In the genomic region with DNA sequence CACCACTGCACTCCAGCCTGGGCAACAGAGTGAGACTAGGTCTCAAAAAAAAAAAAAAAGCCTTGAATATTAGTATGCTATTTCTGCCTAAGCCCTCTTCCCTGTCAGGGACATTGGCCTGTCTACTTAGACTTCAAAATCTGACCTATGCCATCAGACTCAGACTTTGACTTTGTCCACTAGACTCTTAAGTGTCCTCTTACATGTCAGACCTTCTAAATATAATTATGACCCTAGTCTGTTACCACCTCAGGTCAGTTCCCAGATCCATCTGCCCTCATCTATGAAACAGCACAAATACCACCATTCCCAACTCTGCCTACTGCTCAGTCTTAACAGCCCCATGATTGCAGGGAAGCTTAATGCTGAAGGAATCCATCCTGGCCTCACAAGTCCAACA, we compare ENCODE assay signal across 19 cellular contexts.
DNase-seq lines count a peak whose midpoint lies in the region; ATAC-seq, FAIRE-seq and TF ChIP-seq lines count a peak whose summit lies in the region.
"Had no signal": no experiment of that assay in that cellular context is flagged by ENCODE, and none has a peak within 500 bp of the region (broad histone marks: within the 10 kb centered on the region; RNA-seq: fewer than 3 reads in every experiment).

No MANE protein-coding gene starts in this region.

- H2BK12ac ChIP-seq in H1 (ENCODE audit: low read depth, low read length): no peak overlapping the region; the same call in 1 of the 2 replicates

- H4K20me1 ChIP-seq in H1 (replicated peaks in 1 of 2; ENCODE audit: control insufficient read depth in 1 of 2, insufficient read depth in 2 of 2, low read length in 2 of 2): no peaks in the 10 kb centered on the region

- no peaks in the 10 kb centered on the region for H3K9me3 ChIP-seq in heart left ventricle
- no peaks in the 10 kb centered on the region for H3K9me3 ChIP-seq in left ventricle myocardium inferior (replicated peaks)
- no peaks in the 10 kb centered on the region; a peak in 1 of 4 replicates for H3K9me3 ChIP-seq in H1 (ENCODE audit: insufficient read depth in 2 of 2, low read depth in 1 of 2, low read length in 1 of 2)
- no peaks in the 10 kb centered on the region for H3K9me3 ChIP-seq in psoas muscle
- H3K9me3 ChIP-seq in vagina: no peaks in the 10 kb centered on the region
- H3K9me3 ChIP-seq: HAP-1 had no signal

- no peak overlapping the region for H2AFZ ChIP-seq in H1 (ENCODE audit: low read length)
- H2AFZ ChIP-seq: GM23338 had no signal

- TF ChIP-seq CTCF in heart left ventricle (IDR thresholded peaks at IDR 0.05) (no peak), left ventricle myocardium inferior (IDR thresholded peaks at IDR 0.05; ENCODE audit: borderline replicate concordance) (no peak), H1 (IDR thresholded peaks at IDR 0.05; ENCODE audit: control extremely low read depth in 1 of 3, insufficient read depth in 1 of 3, low read depth in 1 of 3, low read length in 3 of 3) (no peak), psoas muscle (IDR thresholded peaks at IDR 0.05) (no peak), vagina (IDR thresholded peaks at IDR 0.05) (no peak)

- no peak overlapping the region for H3K14ac ChIP-seq in H1 (ENCODE audit: insufficient read length)

- no peak overlapping the region for H3K4me2 ChIP-seq in H1 (ENCODE audit: insufficient read depth in 1 of 2, low read depth in 2 of 2, low read length in 2 of 2)
- no peak overlapping the region for H3K4me2 ChIP-seq in mesendoderm (ENCODE audit: low read length)
- H3K4me2 ChIP-seq: GM23338 had no signal

- TF ChIP-seq POLR2A in heart left ventricle (IDR thresholded peaks at IDR 0.05) (no peak), H1 (IDR thresholded peaks at IDR 0.05; ENCODE audit: control extremely low read depth in 1 of 2, low read depth in 2 of 2, low read length in 2 of 2) (no peak), vagina (IDR thresholded peaks at IDR 0.05) (no peak)

- H3K56ac ChIP-seq in H1 (replicated peaks; ENCODE audit: insufficient read length, low read depth, low read length): no peak overlapping the region
- H3K56ac ChIP-seq in mesendoderm (ENCODE audit: low read length): peak overlapping the region; percentile 30

- POLR2A ChIA-PET in H1 (lab: Charles Lee; ENCODE audit: partially characterized antibody): no interaction called here

- no peaks in the 10 kb centered on the region; the same call in 1 of the 2 replicates for H3K79me1 ChIP-seq in H1 (ENCODE audit: low read depth, low read length)
- peaks cover 2% of the 10 kb centered on the region for H3K79me1 ChIP-seq in mesendoderm (ENCODE audit: low read length)

- H4K8ac ChIP-seq in H1 (ENCODE audit: extremely low read depth, insufficient read depth, low read length) (no peak overlapping the region), mesendoderm (ENCODE audit: low read depth, low read length) (no peak overlapping the region)

- no peak overlapping the region for H2BK20ac ChIP-seq in H1 (ENCODE audit: low read length)

- CTCF ChIA-PET in H1 (lab: Charles Lee; ENCODE audit: partially characterized antibody): interaction anchor here (0.7 kb wide), 1 partner anchor 189 kb away, joined by 3 read pairs; no protein-coding TSS in a partner anchor

- H3K9ac ChIP-seq in H1 (replicated peaks in 1 of 4; ENCODE audit: extremely low read depth in 1 of 4, low read depth in 3 of 4, low read length in 3 of 4) (no peak overlapping the region), mesendoderm (ENCODE audit: low read length) (no peak overlapping the region)

- H4K5ac ChIP-seq in H1 (ENCODE audit: insufficient read length, low read depth, low read length) (no peak overlapping the region), mesendoderm (ENCODE audit: low read length) (no peak overlapping the region)

- no peak for TF ChIP-seq RAD21 in H1 (IDR thresholded peaks at IDR 0.05 in 1 of 2, conservative IDR thresholded peaks at IDR 0.05 in 1 of 2; ENCODE audit: low read depth in 2 of 2, low read length in 2 of 2)

- no peaks in the 10 kb centered on the region for H3K23me2 ChIP-seq in H1 (ENCODE audit: low read depth, low read length)

- no peak for FAIRE-seq in H1 (lab: Jason Lieb, UNC)
- FAIRE-seq: G401.6, GM18507, H54 had no signal

- H2BK15ac ChIP-seq in H1 (ENCODE audit: low read length) (peak overlapping the region; percentile 85; the same call in 1 of the 2 replicates), mesendoderm (replicated peaks; ENCODE audit: low read depth) (no peak overlapping the region)

- H3K18ac ChIP-seq in H1 (ENCODE audit: extremely low read depth, low read length): no peak overlapping the region
- no peak overlapping the region for H3K18ac ChIP-seq in mesendoderm (ENCODE audit: low read length)

- no peak overlapping the region for H3K4me3 ChIP-seq in heart left ventricle
- no peak overlapping the region for H3K4me3 ChIP-seq in left ventricle myocardium inferior
- H3K4me3 ChIP-seq in H1 (ENCODE audit: extremely low read depth in 1 of 4, insufficient read depth in 2 of 4, low read depth in 3 of 4, low read length in 4 of 4): no peak overlapping the region
- no peak overlapping the region for H3K4me3 ChIP-seq in mesendoderm (ENCODE audit: low read length)
- H3K4me3 ChIP-seq in psoas muscle: no peak overlapping the region
- no peak overlapping the region for H3K4me3 ChIP-seq in vagina
- H3K4me3 ChIP-seq: GM23338, HAP-1 had no signal

- ATAC-seq in heart left ventricle: peak in 3 of 4 donors; percentile 20 to 57 (median 41)
- ATAC-seq in psoas muscle: peak; percentile 30 to 73 (median 69)
- ATAC-seq: GM23338 had no signal

- H3K79me2 ChIP-seq in H1 (ENCODE audit: control insufficient read depth in 1 of 2, insufficient read depth in 2 of 2, low read length in 2 of 2) (0 out of 4 replicates have a peak, but pooled peaks cover 0 to 3% of the 10 kb centered on the region in 2 experiments), mesendoderm (ENCODE audit: control insufficient read depth, insufficient read depth, low read length) (no peaks in the 10 kb centered on the region)

- H2BK5ac ChIP-seq in H1 (ENCODE audit: low read depth, low read length): no peak overlapping the region
- peak overlapping the region; percentile 20 for H2BK5ac ChIP-seq in mesendoderm (ENCODE audit: low read length)

- H3K4me1 ChIP-seq in heart left ventricle: peaks cover 0 to 13% (median 4%) of the 10 kb centered on the region in 12 donors
- H3K4me1 ChIP-seq in left ventricle myocardium inferior: peaks cover 27% of the 10 kb centered on the region
- H3K4me1 ChIP-seq in H1 (replicated peaks in 1 of 4; ENCODE audit: control insufficient read depth in 3 of 4, insufficient read depth in 4 of 4, low read length in 3 of 4): peaks cover 0 to 4% (median 0%) of the 10 kb centered on the region in 4 experiments; a peak in 3 of 7 replicates
- peaks cover 2% of the 10 kb centered on the region for H3K4me1 ChIP-seq in mesendoderm (ENCODE audit: control insufficient read depth, low read depth, low read length)
- H3K4me1 ChIP-seq in psoas muscle: peaks cover 23% of the 10 kb centered on the region
- H3K4me1 ChIP-seq in vagina: no peaks in the 10 kb centered on the region

- DNase-seq in heart left ventricle (no peak), left ventricle myocardium inferior (no peak), H1 (ENCODE audit: low read depth in 1 of 2, low spot score in 2 of 2) (no peak), mesendoderm (no peak), psoas muscle (no peak), NOMO-1 treated with dmso at 0.1 percent for 144 hours (lab: John Stamatoyannopoulos, UW; ENCODE audit: unreplicated experiment) (no peak), DMS53 (lab: John Stamatoyannopoulos, UW) (no peak), vagina (ENCODE audit: extremely low spot score in 2 of 2) (no peak)
- DNase-seq: C1 segment of cervical spinal cord; Calu3; CD4-positive, alpha-beta memory T cell; COR-L47; DND-41; HFFc6 had no signal

- intact Hi-C loops in heart left ventricle (cut with DNase I): no loop called here
- intact Hi-C loops in left ventricle myocardium inferior (cut with micrococcal nuclease): no loop called here
- intact Hi-C loops in psoas muscle (cut with DNase I): no loop called here
- intact Hi-C loops in vagina (cut with DNase I): no loop called here

- H3K23ac ChIP-seq in H1 (ENCODE audit: insufficient read length): no peak overlapping the region
- H3K23ac ChIP-seq in mesendoderm (ENCODE audit: low read length): no peak overlapping the region

- H3K4ac ChIP-seq in H1 (replicated peaks; ENCODE audit: insufficient read length, low read depth, low read length): no peak overlapping the region
- peak overlapping the region; percentile 81 for H3K4ac ChIP-seq in mesendoderm (ENCODE audit: low read depth, low read length)

- H2AK5ac ChIP-seq in H1 (ENCODE audit: low read depth, low read length) (no peak overlapping the region), mesendoderm (ENCODE audit: low read length) (no peak overlapping the region)

- H3K36me3 ChIP-seq in heart left ventricle (no peaks in the 10 kb centered on the region), left ventricle myocardium inferior (no peaks in the 10 kb centered on the region), H1 (ENCODE audit: control insufficient read depth in 2 of 4, insufficient read depth in 4 of 4, low read length in 3 of 4) (no peaks in the 10 kb centered on the region), mesendoderm (ENCODE audit: control insufficient read depth, insufficient read depth, low read length) (no peaks in the 10 kb centered on the region), psoas muscle (ENCODE audit: insufficient read depth in 1 of 2, low read depth in 1 of 2) (no peaks in the 10 kb centered on the region), vagina (no peaks in the 10 kb centered on the region)
- H3K36me3 ChIP-seq: HAP-1 had no signal

- H2BK120ac ChIP-seq in H1 (replicated peaks; ENCODE audit: low read depth, low read length) (no peak overlapping the region), mesendoderm (ENCODE audit: low read depth, low read length) (no peak overlapping the region)

- H4K91ac ChIP-seq in H1 (replicated peaks; ENCODE audit: insufficient read length, low read length): peak overlapping the region; percentile 61

- H3K27me3 ChIP-seq in heart left ventricle (no peaks in the 10 kb centered on the region), left ventricle myocardium inferior (ENCODE audit: low read depth) (no peaks in the 10 kb centered on the region), H1 (replicated peaks in 1 of 4; ENCODE audit: control insufficient read depth in 3 of 4, extremely low read depth in 1 of 4, insufficient read depth in 3 of 4, low read length in 3 of 4) (no peaks in the 10 kb centered on the region), mesendoderm (ENCODE audit: insufficient read depth, low read length, poor library complexity) (no peaks in the 10 kb centered on the region), psoas muscle (ENCODE audit: insufficient read depth in 3 of 3, low read length in 2 of 3) (no peaks in the 10 kb centered on the region), vagina (no peaks in the 10 kb centered on the region)

- no peak for TF ChIP-seq EP300 in H1 (IDR thresholded peaks at IDR 0.05; ENCODE audit: borderline replicate concordance in 1 of 2, low read depth in 2 of 2, low read length in 2 of 2)

- H3K27ac ChIP-seq in heart left ventricle: no peak overlapping the region
- H3K27ac ChIP-seq in left ventricle myocardium inferior (replicated peaks): no peak overlapping the region
- no peak overlapping the region for H3K27ac ChIP-seq in H1 (ENCODE audit: low read depth, low read length)
- no peak overlapping the region for H3K27ac ChIP-seq in mesendoderm (ENCODE audit: low read depth, low read length)
- no peak overlapping the region for H3K27ac ChIP-seq in psoas muscle
- H3K27ac ChIP-seq in vagina: no peak overlapping the region
